ENCODE assay signal across 9 cellular contexts in genomic region chr19:5850743-5851293, GRCh38. TPM values are rescaled to one million over a fixed set of nuclear protein-coding genes. Genes with fewer than 3 reads are reported as not detected.
A peak's percentile ranks its signal among the peaks of the same experiment; 100 is the strongest.
DNase-seq lines count a peak whose midpoint lies in the region; ATAC-seq, FAIRE-seq and TF ChIP-seq lines count a peak whose summit lies in the region.
"Had no signal": no experiment of that assay in that cellular context is flagged by ENCODE, and none has a peak within 500 bp of the region (broad histone marks: within the 10 kb centered on the region; RNA-seq: fewer than 3 reads in every experiment).

No MANE protein-coding gene starts in this region.

- H4K20me1 ChIP-seq in HCT116 (ENCODE audit: insufficient read depth) = no peaks in the 10 kb centered on the region

- H3K27me3 ChIP-seq in HCT116 (ENCODE audit: insufficient read depth, low read length) = no peaks in the 10 kb centered on the region
- no peaks in the 10 kb centered on the region for H3K27me3 ChIP-seq in small intestine (ENCODE audit: control insufficient read depth in 2 of 2, insufficient read depth in 2 of 2, low read length in 2 of 2)

- H3K27ac ChIP-seq in HCT116 (ENCODE audit: low read depth, low read length) = no peak overlapping the region; the same call in 1 of the 2 replicates
- H3K27ac ChIP-seq in small intestine (ENCODE audit: low read depth in 1 of 2, low read length in 1 of 2) = peak overlapping the region; percentile 94 to 98

- RAD21 ChIA-PET in HCT116 (lab: Charles Lee; ENCODE audit: low non-redundant PET in 1 of 2, low total read pairs in 2 of 2, uncharacterized antibody in 2 of 2, unreplicated experiment in 2 of 2) = no interaction called here

- in situ Hi-C loops in SK-MEL-5 (cut with HindIII; ENCODE audit: low pct_unique_long_range_greater_than_20kb, low sequenced_read_pairs) = no loop called here

- H3K79me2 ChIP-seq in HCT116 (ENCODE audit: insufficient read depth, low read length) = no peaks in the 10 kb centered on the region

- CTCF ChIA-PET in HCT116 (lab: Charles Lee) = interaction anchor here (0.7 kb wide), 1 partner anchor 130 kb away, joined by 3 read pairs; no protein-coding TSS in a partner anchor

- TF ChIP-seq POLR2A in HCT116 (IDR thresholded peaks at IDR 0.05; ENCODE audit: borderline replicate concordance, extremely low read depth, insufficient read depth, insufficient read length) = no peak

- POLR2A ChIA-PET in HCT116 (lab: Charles Lee) = interaction anchor here (0.7 to 1.7 kb wide), 5 partner anchors 10 to 1039 kb away, joined by 3 to 8 read pairs (median 5); partner anchors contain the start of gene DUS3L

- H3K36me3 ChIP-seq in HCT116 (ENCODE audit: control insufficient read depth in 1 of 2, insufficient read depth in 2 of 2, low read length in 2 of 2) (no peaks in the 10 kb centered on the region), small intestine (ENCODE audit: control insufficient read depth in 2 of 2, insufficient read depth in 2 of 2, low read length in 2 of 2) (no peaks in the 10 kb centered on the region)

- ATAC-seq in HCT116 = peak; percentile 40
- no peak for ATAC-seq in HG02884 (IDR thresholded peaks at IDR 0.05; ENCODE audit: unreplicated experiment)

- no peak overlapping the region for H3K9ac ChIP-seq in HCT116 (ENCODE audit: low read length)

- H3K4me3 ChIP-seq in HCT116 (replicated peaks in 1 of 2; ENCODE audit: low read depth in 1 of 2, low read length in 2 of 2) = peak overlapping the region; percentile 11 to 18; a peak in 3 of 4 replicates
- peak overlapping the region; percentile 3 to 53 for H3K4me3 ChIP-seq in small intestine (ENCODE audit: low read depth in 1 of 2, low read length in 2 of 2)

- BruUV-seq in HCT116 (replicated peaks; lab: Mats Ljungman, UMichigan) = no TSS peak

- no peak for FAIRE-seq in small intestine (lab: Jason Lieb, UNC)

- intact Hi-C loops in HCT116 (cut with micrococcal nuclease) = no loop called here

- no peaks in the 10 kb centered on the region for H3K9me2 ChIP-seq in HCT116 (ENCODE audit: insufficient read depth)

- no peak for TF ChIP-seq CTCF in HCT116 (IDR thresholded peaks at IDR 0.05 in 2 of 3, conservative IDR thresholded peaks at IDR 0.05 in 1 of 3; ENCODE audit: borderline replicate concordance in 1 of 3, insufficient read depth in 1 of 3, low read depth in 2 of 3, low read length in 2 of 3)

- no peaks in the 10 kb centered on the region for H3K9me3 ChIP-seq in HCT116 (ENCODE audit: control insufficient read depth in 1 of 2, insufficient read depth in 1 of 2, low read depth in 1 of 2, low read length in 2 of 2)
- no peaks in the 10 kb centered on the region for H3K9me3 ChIP-seq in small intestine (ENCODE audit: control insufficient read depth, low read depth)

- H2AFZ ChIP-seq in HCT116 (ENCODE audit: low read depth, low read length, poor library complexity, severe bottlenecking) = peak overlapping the region; percentile 71

- WGBS in small intestine, 3 donors = 14 to 22% (median 17%) methylated on average over 5 of the region's 5 CpGs

- DNase-seq in HCT116 (ENCODE audit: low read depth, low spot score) (no peak), SK-MEL-5 (ENCODE audit: low read depth, low spot score) (peak; percentile 4), fibroblast of the conjunctiva (ENCODE audit: low read depth) (peak; percentile 60), small intestine (peak; percentile 62), middle frontal gyrus (ENCODE audit: extremely low spot score, low spot score) (no peak), ecto neural progenitor cell (ENCODE audit: low spot score) (no peak)
- DNase-seq: islet precursor cell had no signal

- peak overlapping the region; percentile 55 for H3K4me2 ChIP-seq in HCT116 (ENCODE audit: low read length)

- no peak for TF ChIP-seq RAD21 in HCT116 (IDR thresholded peaks at IDR 0.05; ENCODE audit: low read depth)

- H3K4me1 ChIP-seq in HCT116 (ENCODE audit: control insufficient read depth in 1 of 2, insufficient read depth in 2 of 2, low read length in 2 of 2) (peaks cover 14 to 17% of the 10 kb centered on the region in 2 experiments), small intestine (ENCODE audit: control insufficient read depth in 2 of 2, insufficient read depth in 1 of 2, low read depth in 1 of 2, low read length in 1 of 2) (no peaks in the 10 kb centered on the region)

TF ChIP-seq in HCT116, 20 proteins besides CTCF, POLR2A, EP300 and RAD21:
- TF ChIP-seq CEBPB (IDR thresholded peaks at IDR 0.05; ENCODE audit: low read depth) = peak; percentile 93
- 0 out of 2 replicates have a peak, but pooled peaks have one; percentile 6 for TF ChIP-seq JUND (IDR thresholded peaks at IDR 0.05)
- no peak for TF ChIP-seq ATF3 (IDR thresholded peaks at IDR 0.05)
- TF ChIP-seq REST (IDR thresholded peaks at IDR 0.05; ENCODE audit: low read depth) = no peak
- peak; percentile 33; the same call in 1 of the 2 replicates for TF ChIP-seq POLR2AphosphoS5 (IDR thresholded peaks at IDR 0.05; ENCODE audit: low read depth, low read length)
TF ChIP-seq in HCT116: peak in this region for 3.

RNA-seq across cellular contexts. Expression of gene FUT3, which starts 0.4 kb away (rescaled TPM):
- 2.6 TPM for total RNA-seq in HCT116 (2021; ENCODE audit: unreplicated experiment)
- polyA plus RNA-seq in HCT116 (2012) = 9.6 and 9.9 TPM in 2 replicates
- 3.0 and 3.3 TPM in 2 replicates for total RNA-seq in SK-MEL-5 (2014; rRNA removed; shearing (Covaris generic))
- 4.9 and 5.0 TPM in 2 replicates for polyA plus RNA-seq in SK-MEL-5 (2015; cell fraction: cytosol; rRNA removed)
- polyA plus RNA-seq in SK-MEL-5 (2015; cell fraction: nucleus; rRNA removed) = 0.11 and 2.3 TPM in 2 replicates
- polyA plus RNA-seq in small intestine = 100 to 1,000 TPM in 1 of 3 donors, 10 to 100 TPM in 2; 47.0 to 114 (median 50.1) TPM

RNA-seq across cellular contexts. Expression of gene FUT6, which starts 11.3 kb away (rescaled TPM):
- total RNA-seq in HCT116 (2021; ENCODE audit: unreplicated experiment) = not detected
- 0.22 and 0.32 TPM in 2 replicates for polyA plus RNA-seq in HCT116 (2012)
- not detected in 2 replicates for total RNA-seq in SK-MEL-5 (2014; rRNA removed; shearing (Covaris generic))
- polyA plus RNA-seq in SK-MEL-5 (2015; cell fraction: cytosol; rRNA removed) = 0.39 TPM in 1 of 2 replicates, not detected in the other
- not detected in 2 replicates for polyA plus RNA-seq in SK-MEL-5 (2015; cell fraction: nucleus; rRNA removed)
- polyA plus RNA-seq in small intestine = 10 to 100 TPM; 22.4 to 34.6 (median 23.9) TPM

RNA-seq across cellular contexts. Expression of gene FUT5, which starts 19.5 kb away (rescaled TPM):
- total RNA-seq in HCT116 (2021; ENCODE audit: unreplicated experiment) = 0.84 TPM
- not detected in 2 replicates for polyA plus RNA-seq in HCT116 (2012)
- total RNA-seq in SK-MEL-5 (2014; rRNA removed; shearing (Covaris generic)) = not detected in 2 replicates
- not detected in 2 replicates for polyA plus RNA-seq in SK-MEL-5 (2015; cell fraction: cytosol; rRNA removed)
- polyA plus RNA-seq in SK-MEL-5 (2015; cell fraction: nucleus; rRNA removed) = not detected in 2 replicates
- not detected for polyA plus RNA-seq in small intestine
- polyA plus RNA-seq: thymus had no signal

RNA-seq across cellular contexts. Expression of gene NRTN, which starts 46.0 kb away (rescaled TPM):
- total RNA-seq in HCT116 (2021; ENCODE audit: unreplicated experiment) = 11.5 TPM
- polyA plus RNA-seq in HCT116 (2012) = 8.1 and 8.2 TPM in 2 replicates
- total RNA-seq in SK-MEL-5 (2014; rRNA removed; shearing (Covaris generic)) = 2.7 and 4.8 TPM in 2 replicates
- polyA plus RNA-seq in SK-MEL-5 (2015; cell fraction: cytosol; rRNA removed) = 5.8 and 6.0 TPM in 2 replicates
- polyA plus RNA-seq in SK-MEL-5 (2015; cell fraction: nucleus; rRNA removed) = 2.8 and 3.1 TPM in 2 replicates
- 1 to 10 TPM in 2 of 3 donors, not detected in 1; 2.9 to 3.0 TPM for polyA plus RNA-seq in small intestine

RNA-seq across cellular contexts. Expression of gene NDUFA11, which starts 52.8 kb away (rescaled TPM):
- total RNA-seq in HCT116 (2021; ENCODE audit: unreplicated experiment) = 311 TPM
- polyA plus RNA-seq in HCT116 (2012) = 395 and 410 TPM in 2 replicates
- total RNA-seq in SK-MEL-5 (2014; rRNA removed; shearing (Covaris generic)) = 171 and 176 TPM in 2 replicates
- polyA plus RNA-seq in SK-MEL-5 (2015; cell fraction: cytosol; rRNA removed) = 280 and 575 TPM in 2 replicates
- polyA plus RNA-seq in SK-MEL-5 (2015; cell fraction: nucleus; rRNA removed) = 76.9 and 95.5 TPM in 2 replicates
- polyA plus RNA-seq in small intestine = 100 to 1,000 TPM; 428 to 576 (median 523) TPM

Comparison
In these comparisons a context has a peak if more than half of its experiments do, and no peak if none do; other contexts are left out.
1. DNase-seq: peak in SK-MEL-5 (single experiment), fibroblast of the conjunctiva (single experiment) and small intestine (single experiment); none in HCT116 (single experiment), middle frontal gyrus (single experiment) and ecto neural progenitor cell (single experiment).